2 cellular contexts compared by ENCODE assay signal in the genomic region with DNA sequence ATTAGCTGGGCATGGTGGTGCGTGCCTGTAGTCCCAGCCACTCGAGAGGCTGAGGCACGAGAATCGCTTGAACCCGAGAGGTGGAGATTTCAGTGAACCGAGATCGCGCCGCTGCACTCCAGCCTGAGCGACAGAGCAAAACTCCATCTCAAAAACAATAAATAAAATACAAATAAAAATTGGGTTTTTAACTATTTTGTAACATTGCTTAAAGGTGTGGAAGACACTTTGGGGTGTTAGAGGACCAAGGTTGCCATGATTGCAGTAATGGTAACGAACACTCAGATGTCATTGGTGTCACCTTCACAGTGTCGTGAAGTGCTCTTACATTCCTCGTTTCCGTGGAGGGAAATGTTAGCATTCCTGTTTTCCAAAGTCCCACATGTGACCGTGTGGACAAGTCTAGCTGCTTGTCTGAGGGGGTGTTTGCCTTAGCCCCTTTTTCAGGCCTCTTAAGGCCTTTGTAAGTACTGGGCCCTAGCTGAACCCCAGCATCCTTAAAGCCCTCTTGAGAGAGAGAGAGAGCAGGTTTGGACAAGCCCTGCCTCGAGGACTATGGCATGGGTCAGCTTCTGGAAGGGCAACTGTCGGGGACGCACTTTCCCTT.
TF ChIP-seq lines count a peak whose summit lies in the region.

No MANE protein-coding gene starts in this region.

TF ChIP-seq in IMR-90, 13 proteins besides CTCF, POLR2A, EP300 and RAD21:
- no peak for TF ChIP-seq MAFK (IDR thresholded peaks at IDR 0.05; ENCODE audit: low read depth, low read length)
- TF ChIP-seq CEBPB (IDR thresholded peaks at IDR 0.05; ENCODE audit: low read depth, low read length): peak; percentile 60; the same call in 1 of the 2 replicates

TF ChIP-seq in HepG2, 621 proteins besides CTCF, POLR2A, EP300 and RAD21:
- TF ChIP-seq CEBPB (IDR thresholded peaks at IDR 0.05; ENCODE audit: borderline replicate concordance, low read depth, low read length) (0 out of 2 replicates have a peak, but pooled peaks have one; percentile 13), SIN3A (IDR thresholded peaks at IDR 0.05; ENCODE audit: borderline replicate concordance, low read depth, low read length) (no peak)
